13 cellular contexts compared by ENCODE assay signal in genomic region chr14:76922599-76922998, GRCh38.
A peak's percentile ranks its signal among the peaks of the same experiment; 100 is the strongest.
DNase-seq lines count a peak whose midpoint lies in the region; ATAC-seq, FAIRE-seq and TF ChIP-seq lines count a peak whose summit lies in the region.
"Had no signal": no experiment of that assay in that cellular context is flagged by ENCODE, and none has a peak within 500 bp of the region (broad histone marks: within the 10 kb centered on the region; RNA-seq: fewer than 3 reads in every experiment).

No MANE protein-coding gene starts in this region.

- no peak for FAIRE-seq in K562 (lab: Jason Lieb, UNC)

- no peak overlapping the region for H3K4me3 Mint-ChIP-seq in mesothelial cell of epicardium
- H3K4me3 Mint-ChIP-seq: CD8-positive, alpha-beta memory T cell had no signal

- H3K4me2 ChIP-seq in K562 (ENCODE audit: insufficient read depth, low read length), result no peak overlapping the region

- H3K27me3 Mint-ChIP-seq in mesothelial cell of epicardium (ENCODE audit: low read depth), result no peaks in the 10 kb centered on the region

- POLR2A ChIA-PET in AG04450 (lab: Yijun Ruan, JAX) (interaction anchor here (0.6 to 0.7 kb wide), 2 partner anchors 17 to 118 kb away, joined by 3 to 6 read pairs; no protein-coding TSS in a partner anchor), K562 (lab: Yijun Ruan, JAX) (interaction anchor here (1.0 kb wide), 1 partner anchor 106 kb away, joined by 4 read pairs; the partner anchor contains the start of gene IRF2BPL)

- H3K27ac ChIP-seq in AG04450 (ENCODE audit: low read depth, low read length) (peak overlapping the region; percentile 57), HUES64 (ENCODE audit: low read depth, low read length) (no peak overlapping the region), K562 (ENCODE audit: extremely low read depth, low read depth, low read length) (no peak overlapping the region)

- no peaks in the 10 kb centered on the region for H3K9me3 Mint-ChIP-seq in mesothelial cell of epicardium
- H3K9me3 Mint-ChIP-seq: CD8-positive, alpha-beta memory T cell had no signal

- CTCF ChIA-PET in AG04450 (lab: Charles Lee), result interaction anchor here (5.3 kb wide), 1 partner anchor 9 kb away, joined by 21 read pairs; no protein-coding TSS in a partner anchor
- CTCF ChIA-PET in K562 (lab: Yijun Ruan, JAX; ENCODE audit: low intra/inter-chr PET ratio), result no interaction called here

- H3K4me3 ChIP-seq in AG04450 (ENCODE audit: low read depth, low read length) (no peak overlapping the region), HUES64 (ENCODE audit: low read length) (no peak overlapping the region), K562 (no peak overlapping the region)

- no peaks in the 10 kb centered on the region for H3K36me3 Mint-ChIP-seq in mesothelial cell of epicardium
- H3K36me3 Mint-ChIP-seq: CD8-positive, alpha-beta memory T cell had no signal

- ATAC-seq in K562 (no peak), HG03108 (IDR thresholded peaks at IDR 0.05; ENCODE audit: unreplicated experiment) (no peak)

- BruUV-seq in K562 (replicated peaks; lab: Mats Ljungman, UMichigan), result no TSS peak

- H3K4me1 Mint-ChIP-seq in mesothelial cell of epicardium, result peaks cover 91% of the 10 kb centered on the region

- no peak for TF ChIP-seq RAD21 in K562 (CRISPR knock-in tag; conservative IDR thresholded peaks at IDR 0.05 in 1 of 2, IDR thresholded peaks at IDR 0.05 in 1 of 2)

- H3K27me3 ChIP-seq in AG04450 (ENCODE audit: control insufficient read depth, insufficient read depth, low read length), result no peaks in the 10 kb centered on the region
- no peaks in the 10 kb centered on the region for H3K27me3 ChIP-seq in HUES64 (ENCODE audit: insufficient read depth, low read length)
- no peaks in the 10 kb centered on the region for H3K27me3 ChIP-seq in K562 (ENCODE audit: control insufficient read depth in 2 of 2, insufficient read depth in 2 of 2, low read length in 2 of 2)

- DNase-seq in AG04450 (ENCODE audit: low read depth, low spot score) (no peak), K562 (ENCODE audit: extremely low read depth in 1 of 4, low spot score in 3 of 4) (no peak), mesothelial cell of epicardium (ENCODE audit: low spot score in 2 of 2, unreplicated experiment in 2 of 2) (no peak), GOT3 (lab: John Stamatoyannopoulos, UW) (no peak), DMS79 treated with DMSO at 0.1 percent for 48 hours (lab: John Stamatoyannopoulos, UW) (no peak), HuH-7 (ENCODE audit: low spot score) (no peak)
- DNase-seq: CD8-positive, alpha-beta memory T cell; erythroblast; NCI-H2029; stimulated activated CD4-positive, alpha-beta T cell treated with anti-CD3 and anti-CD28 coated beads, Interleukin-12 subunit alpha, Interleukin-12 subunit beta, amount 100 ng/mL, for 4 hours; stimulated activated CD8-positive, alpha-beta memory T cell treated with anti-CD3 and anti-CD28 coated beads, Interleukin-4, amount 100 ng/mL, for 48 hours had no signal

- no peak overlapping the region for H2AFZ ChIP-seq in K562 (ENCODE audit: low read depth, low read length)

- H3K27ac Mint-ChIP-seq in mesothelial cell of epicardium, result peak overlapping the region; percentile 95

- 0 out of 2 replicates have a peak overlapping the region, but pooled peaks have one; percentile 32 for H3K9ac ChIP-seq in HUES64 (ENCODE audit: low read depth, low read length)
- peak overlapping the region in 1 of 2 experiments; percentile 17; a peak in 1 of 4 replicates for H3K9ac ChIP-seq in K562 (ENCODE audit: insufficient read depth in 1 of 2, low read depth in 2 of 2, low read length in 2 of 2)

- in situ Hi-C loops in K562 (cut with MboI), result no loop called here

- TF ChIP-seq POLR2A in K562 (conservative IDR thresholded peaks at IDR 0.05), result no peak

- no peak for TF ChIP-seq CTCF in AG04450 (IDR thresholded peaks at IDR 0.05; ENCODE audit: low read depth, low read length)
- no peak for TF ChIP-seq CTCF in K562 (IDR thresholded peaks at IDR 0.05 in 2 of 3, conservative IDR thresholded peaks at IDR 0.05 in 1 of 3; ENCODE audit: insufficient read depth in 2 of 3, low read depth in 1 of 3, low read length in 3 of 3)
- TF ChIP-seq CTCF in mesothelial cell of epicardium (IDR thresholded peaks at IDR 0.05; ENCODE audit: unreplicated experiment), result no peak

- H3K9me3 ChIP-seq in AG04450 (ENCODE audit: control insufficient read depth, insufficient read depth, low read length) (no peaks in the 10 kb centered on the region), HUES64 (ENCODE audit: insufficient read depth, low read depth, low read length) (no peaks in the 10 kb centered on the region), K562 (replicated peaks; ENCODE audit: control insufficient read depth, insufficient read depth, low read depth, low read length) (no peaks in the 10 kb centered on the region)

- intact Hi-C loops in K562 (cut with micrococcal nuclease), result no loop called here

- H3K36me3 ChIP-seq in HUES64 (ENCODE audit: insufficient read depth, low read length), result no peaks in the 10 kb centered on the region
- H3K36me3 ChIP-seq in K562 (ENCODE audit: control insufficient read depth, insufficient read depth, low read length), result no peaks in the 10 kb centered on the region

- no peaks in the 10 kb centered on the region for H4K20me1 ChIP-seq in K562 (replicated peaks; ENCODE audit: control insufficient read depth, insufficient read depth, low read length)

- H3K79me2 ChIP-seq in K562 (ENCODE audit: control insufficient read depth, insufficient read depth, low read length), result no peaks in the 10 kb centered on the region

- H3K4me1 ChIP-seq in HUES64 (ENCODE audit: insufficient read depth, low read length) (peaks cover 52% of the 10 kb centered on the region), K562 (replicated peaks in 1 of 2; ENCODE audit: control insufficient read depth in 2 of 2, insufficient read depth in 2 of 2, low read length in 2 of 2) (peaks cover 22 to 51% of the 10 kb centered on the region in 2 experiments)

- H3K9me1 ChIP-seq in K562 (ENCODE audit: control insufficient read depth, insufficient read depth, low read length), result peaks cover 5% of the 10 kb centered on the region

- WGBS in HUES64, result 45% methylated on average over 11 of the region's 12 CpGs
- no CpG with 5 or more reads among the region's 12 CpGs for WGBS in K562 (ENCODE audit: insufficient coverage, low coverage, missing lambda C conversion rate)

- TF ChIP-seq EP300 in K562 (IDR thresholded peaks at IDR 0.05; ENCODE audit: low read length), result no peak

TF ChIP-seq in K562, 482 proteins besides CTCF, POLR2A, EP300 and RAD21:
- no peak for TF ChIP-seq ZBTB8A (IDR thresholded peaks at IDR 0.05; ENCODE audit: partially characterized antibody)
- peak; percentile 60; the same call in 1 of the 2 replicates for TF ChIP-seq ZNF512 (tag; IDR thresholded peaks at IDR 0.05)
- no peak for TF ChIP-seq POLR2AphosphoS5 (IDR thresholded peaks at IDR 0.05; ENCODE audit: control insufficient read depth, insufficient read depth, low read depth, low read length)
- peak in 1 of 2 experiments; percentile 29; a peak in 1 of 4 replicates for TF ChIP-seq HDAC1 (IDR thresholded peaks at IDR 0.05)
